ENCODE assay signal across 8 cellular contexts in genomic region chr10:127990846-127991542, GRCh38.
DNase-seq lines count a peak whose midpoint lies in the region; ATAC-seq and TF ChIP-seq lines count a peak whose summit lies in the region.

No MANE protein-coding gene starts in this region.

- intact Hi-C loops in Caco-2 (cut with micrococcal nuclease; ENCODE audit: unreplicated experiment): no loop called here

- H3K27me3 Mint-ChIP-seq in activated CD8-positive, alpha-beta memory T cell treated with anti-CD3 and anti-CD28 coated beads, Interleukin-2, amount 10 ng/mL, durations not matched to agents 7 days and 5 days: peaks cover 8% of the 10 kb centered on the region
- H3K27me3 Mint-ChIP-seq in Caco-2 (ENCODE audit: insufficient read depth, unreplicated experiment): peaks cover under 1% of the 10 kb centered on the region

- peaks cover 38% of the 10 kb centered on the region for H3K4me1 Mint-ChIP-seq in activated CD8-positive, alpha-beta memory T cell treated with anti-CD3 and anti-CD28 coated beads, Interleukin-2, amount 10 ng/mL, durations not matched to agents 7 days and 5 days
- no peaks in the 10 kb centered on the region for H3K4me1 Mint-ChIP-seq in Caco-2 (ENCODE audit: low read depth, unreplicated experiment)

- H3K4me3 Mint-ChIP-seq in activated CD8-positive, alpha-beta memory T cell treated with anti-CD3 and anti-CD28 coated beads, Interleukin-2, amount 10 ng/mL, durations not matched to agents 7 days and 5 days: peak overlapping the region; percentile 23
- no peak overlapping the region for H3K4me3 Mint-ChIP-seq in Caco-2 (ENCODE audit: unreplicated experiment)

- H3K9me3 Mint-ChIP-seq in activated CD8-positive, alpha-beta memory T cell treated with anti-CD3 and anti-CD28 coated beads, Interleukin-2, amount 10 ng/mL, durations not matched to agents 7 days and 5 days (ENCODE audit: low read depth): no peaks in the 10 kb centered on the region
- H3K9me3 Mint-ChIP-seq in Caco-2 (ENCODE audit: unreplicated experiment): no peaks in the 10 kb centered on the region

- H3K27ac Mint-ChIP-seq in activated CD8-positive, alpha-beta memory T cell treated with anti-CD3 and anti-CD28 coated beads, Interleukin-2, amount 10 ng/mL, durations not matched to agents 7 days and 5 days: peak overlapping the region; percentile 29
- H3K27ac Mint-ChIP-seq in Caco-2 (ENCODE audit: unreplicated experiment): no peak overlapping the region

- no peak for TF ChIP-seq CTCF in Caco-2 (IDR thresholded peaks at IDR 0.05; ENCODE audit: insufficient read depth in 1 of 2, low read depth in 1 of 2, low read length in 1 of 2, severe bottlenecking in 1 of 2, unreplicated experiment in 1 of 2)

- no peaks in the 10 kb centered on the region; the same call in 1 of the 2 replicates for H3K9me3 ChIP-seq in Caco-2

- peak; percentile 61 for ATAC-seq in activated CD8-positive, alpha-beta memory T cell treated with anti-CD3 and anti-CD28 coated beads, Interleukin-2, amount 10 ng/mL, durations not matched to agents 7 days and 5 days
- ATAC-seq in GM19455 (IDR thresholded peaks at IDR 0.05; ENCODE audit: unreplicated experiment): no peak

- H3K4me3 ChIP-seq in Caco-2 (ENCODE audit: low read depth, low read length): no peak overlapping the region

- no peaks in the 10 kb centered on the region for H3K27me3 ChIP-seq in Caco-2 (replicated peaks; ENCODE audit: control insufficient read depth, insufficient read depth, low read length)

- H3K36me3 Mint-ChIP-seq in activated CD8-positive, alpha-beta memory T cell treated with anti-CD3 and anti-CD28 coated beads, Interleukin-2, amount 10 ng/mL, durations not matched to agents 7 days and 5 days: no peaks in the 10 kb centered on the region
- no peaks in the 10 kb centered on the region for H3K36me3 Mint-ChIP-seq in Caco-2 (ENCODE audit: insufficient read depth, unreplicated experiment)

- POLR2A ChIA-PET in Caco-2 (lab: Charles Lee): no interaction called here

- CTCF ChIA-PET in activated CD8-positive, alpha-beta memory T cell treated with anti-CD3 and anti-CD28 coated beads, Interleukin-2, amount 10 ng/mL, durations not matched to agents 7 days and 5 days (lab: Charles Lee): interaction anchor here (0.6 to 3.5 kb wide), 3 partner anchors 21 to 85 kb away, joined by 3 to 16 read pairs (median 13); partner anchors contain the start of gene PTPRE
- CTCF ChIA-PET in Caco-2 (lab: Charles Lee): no interaction called here

- no peaks in the 10 kb centered on the region for H3K36me3 ChIP-seq in Caco-2 (ENCODE audit: control insufficient read depth, insufficient read depth, low read length)

- BruUV-seq in Caco-2 (replicated peaks; lab: Mats Ljungman, UMichigan): no TSS peak

- DNase-seq in HK-2 (ENCODE audit: unreplicated experiment): peak; percentile 78
- DNase-seq in activated CD8-positive, alpha-beta memory T cell treated with anti-CD3 and anti-CD28 coated beads, Interleukin-2, amount 10 ng/mL, durations not matched to agents 7 days and 5 days: peak; percentile 61
- DNase-seq in glomerular visceral epithelial cell (ENCODE audit: extremely low spot score): peak; percentile 97
- DNase-seq in stimulated activated CD4-positive, alpha-beta T cell treated with anti-CD3 and anti-CD28 coated beads, TNF-alpha, amount 100 ng/mL, for 48 hours (ENCODE audit: low read depth in 3 of 3): peak; percentile 44 to 55 (median 52)
- DNase-seq in KG1 (lab: John Stamatoyannopoulos, UW): no peak
- DNase-seq in Caco-2: no peak
- DNase-seq in HCEC 1CT: no peak

- H3K4me1 ChIP-seq in Caco-2: no peaks in the 10 kb centered on the region

Comparison
In these comparisons a context has a peak if more than half of its experiments do, and no peak if none do; other contexts are left out.
1. DNase-seq: peak in HK-2 (single experiment), activated CD8-positive, alpha-beta memory T cell treated with anti-CD3 and anti-CD28 coated beads, Interleukin-2, amount 10 ng/mL, durations not matched to agents 7 days and 5 days (single experiment), glomerular visceral epithelial cell (single experiment) and stimulated activated CD4-positive, alpha-beta T cell treated with anti-CD3 and anti-CD28 coated beads, TNF-alpha, amount 100 ng/mL, for 48 hours (3 of 3); none in KG1 (single experiment), Caco-2 (0 of 2) and HCEC 1CT (single experiment).